In the genomic region with DNA sequence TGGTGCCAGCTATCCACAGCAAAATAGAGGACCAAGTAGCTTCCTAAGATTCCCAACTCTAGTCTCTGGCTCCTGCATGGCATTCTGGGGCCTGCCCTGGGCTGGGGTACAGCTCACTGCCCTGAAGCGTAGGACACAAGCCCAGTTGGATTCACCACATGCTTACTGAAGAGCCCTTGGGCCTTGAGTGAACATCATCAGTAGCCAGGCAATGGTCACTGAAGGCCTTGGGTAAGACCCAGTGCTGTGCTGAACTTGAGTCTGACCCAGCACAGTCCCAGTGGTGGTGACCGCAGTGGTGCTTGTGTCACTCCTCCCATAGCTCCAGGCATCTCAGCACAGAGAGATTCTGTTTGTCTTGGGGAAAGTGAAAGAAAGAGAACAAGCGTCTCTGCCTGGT, we compare ENCODE assay signal across 33 cellular contexts. TPM values are rescaled to one million over a fixed set of nuclear protein-coding genes. Genes with fewer than 3 reads are reported as not detected.
"Had no signal": no experiment of that assay in that cellular context is flagged by ENCODE, and none has a peak within 500 bp of the region (broad histone marks: within the 10 kb centered on the region; RNA-seq: fewer than 3 reads in every experiment).

No MANE protein-coding gene starts in this region.

- ATAC-seq: activated CD4-positive, alpha-beta T cell treated with anti-CD3 and anti-CD28 coated beads for 36 hours; activated CD8-positive, alpha-beta T cell treated with anti-CD3 and anti-CD28 coated beads for 36 hours; activated T-cell treated with anti-CD3 and anti-CD28 coated beads, Interleukin-2, amount 50 U/mL, for 4 hours; activated T-helper 17 cell treated with anti-CD3 and anti-CD28 coated beads, Interleukin-2, amount 50 U/mL, for 72 hours; esophagus mucosa; foreskin keratinocyte; gastrocnemius medialis; heart left ventricle had no signal

- H3K9me3 Mint-ChIP-seq: activated T-cell treated with anti-CD3 and anti-CD28 coated beads, Interleukin-2, amount 50 U/mL, for 4 hours; activated T-helper 17 cell treated with anti-CD3 and anti-CD28 coated beads, Interleukin-2, amount 50 U/mL, for 72 hours; central memory CD8-positive, alpha-beta T cell; dendritic cell treated with granulocyte-macrophage colony-stimulating factor and Interleukin-4, amounts not matched to agents 40 ng/mL and 50 ng/mL, for 4 days had no signal

- DNase-seq: activated CD4-positive, alpha-beta T cell treated with anti-CD3 and anti-CD28 coated beads for 36 hours; activated CD4-positive, alpha-beta T cell treated with anti-CD3 and anti-CD28 coated beads, Interleukin-2, amount 50 U/mL, for 1 hour; activated CD4-positive, alpha-beta T cell treated with anti-CD3 and anti-CD28 coated beads, Interleukin-2, amount 50 U/mL, for 48 hours; activated CD4-positive, CD25-positive, alpha-beta regulatory T cell; activated CD4-positive, CD25-positive, alpha-beta regulatory T cell treated with anti-CD3 and anti-CD28 coated beads, Interleukin-2, amount 50 U/mL, for 72 hours; activated CD8-positive, alpha-beta memory T cell treated with anti-CD3 and anti-CD28 coated beads for 24 hours; activated CD8-positive, alpha-beta T cell treated with anti-CD3 and anti-CD28 coated beads for 36 hours; activated effector memory CD4-positive, alpha-beta T cell treated with Interleukin-2 at 50 U/mL for 16 hours; activated gamma-delta T cell treated with Interleukin-2 at 50 U/mL for 16 hours; activated naive CD4-positive, alpha-beta T cell treated with anti-CD3 and anti-CD28 coated beads, Interleukin-2, amount 50 U/mL, for 16 hours; activated naive CD4-positive, alpha-beta T cell treated with Interleukin-2 at 50 U/mL for 16 hours; activated T-cell treated with anti-CD3 and anti-CD28 coated beads, Interleukin-2, amount 50 U/mL, for 4 hours; amniotic stem cell; anterior cingulate cortex; brain microvascular endothelial cell; dorsolateral prefrontal cortex; effector memory CD4-positive, alpha-beta T cell; endodermal cell; foreskin keratinocyte; gastrocnemius medialis; glutamatergic neuron; heart left ventricle; T-helper 2 cell had no signal

- H3K27ac Mint-ChIP-seq: activated CD4-positive, alpha-beta T cell treated with anti-CD3 and anti-CD28 coated beads for 36 hours; activated CD8-positive, alpha-beta T cell treated with anti-CD3 and anti-CD28 coated beads for 36 hours; activated naive CD8-positive, alpha-beta T cell; activated T-helper 17 cell treated with anti-CD3 and anti-CD28 coated beads, Interleukin-2, amount 50 U/mL, for 72 hours; dendritic cell treated with granulocyte-macrophage colony-stimulating factor and Interleukin-4, amounts not matched to agents 40 ng/mL and 50 ng/mL, for 4 days; endodermal cell had no signal

- H3K4me3 Mint-ChIP-seq: activated CD4-positive, alpha-beta T cell treated with anti-CD3 and anti-CD28 coated beads for 36 hours; activated CD8-positive, alpha-beta T cell treated with anti-CD3 and anti-CD28 coated beads for 36 hours; activated naive CD8-positive, alpha-beta T cell; activated T-cell treated with anti-CD3 and anti-CD28 coated beads, Interleukin-2, amount 50 U/mL, for 4 hours; activated T-helper 17 cell treated with anti-CD3 and anti-CD28 coated beads, Interleukin-2, amount 50 U/mL, for 72 hours; central memory CD8-positive, alpha-beta T cell; dendritic cell treated with granulocyte-macrophage colony-stimulating factor and Interleukin-4, amounts not matched to agents 40 ng/mL and 50 ng/mL, for 4 days; endodermal cell had no signal

- H3K4me1 Mint-ChIP-seq: activated CD4-positive, alpha-beta T cell treated with anti-CD3 and anti-CD28 coated beads for 36 hours; activated T-helper 17 cell treated with anti-CD3 and anti-CD28 coated beads, Interleukin-2, amount 50 U/mL, for 72 hours; central memory CD8-positive, alpha-beta T cell; endodermal cell had no signal

- H3K36me3 Mint-ChIP-seq: activated naive CD8-positive, alpha-beta T cell had no signal

RNA-seq across cellular contexts. Expression of gene LCE3A, which starts 7.7 kb away (rescaled TPM):
- total RNA-seq: activated CD4-positive, alpha-beta T cell treated with anti-CD3 and anti-CD28 coated beads for 36 hours; activated CD8-positive, alpha-beta T cell treated with anti-CD3 and anti-CD28 coated beads for 36 hours; activated T-cell treated with anti-CD3 and anti-CD28 coated beads, Interleukin-2, amount 50 U/mL, for 4 hours; activated T-helper 17 cell treated with anti-CD3 and anti-CD28 coated beads, Interleukin-2, amount 50 U/mL, for 72 hours; astrocyte; bronchial epithelial cell; cardiac septum; cerebellum; dorsolateral prefrontal cortex; endodermal cell; epithelial cell of proximal tubule; esophagus mucosa; foreskin keratinocyte; gastrocnemius medialis; heart left ventricle had no signal

RNA-seq across cellular contexts. Expression of gene LCE3B, which starts 17.0 kb away (rescaled TPM):
- total RNA-seq: activated CD4-positive, alpha-beta T cell treated with anti-CD3 and anti-CD28 coated beads for 36 hours; activated CD8-positive, alpha-beta T cell treated with anti-CD3 and anti-CD28 coated beads for 36 hours; activated T-cell treated with anti-CD3 and anti-CD28 coated beads, Interleukin-2, amount 50 U/mL, for 4 hours; activated T-helper 17 cell treated with anti-CD3 and anti-CD28 coated beads, Interleukin-2, amount 50 U/mL, for 72 hours; astrocyte; bronchial epithelial cell; cardiac septum; cerebellum; dorsolateral prefrontal cortex; endodermal cell; epithelial cell of proximal tubule; esophagus mucosa; foreskin keratinocyte; gastrocnemius medialis; heart left ventricle had no signal

RNA-seq across cellular contexts. Expression of gene LCE3C, which starts 30.6 kb away (rescaled TPM):
- total RNA-seq: activated CD4-positive, alpha-beta T cell treated with anti-CD3 and anti-CD28 coated beads for 36 hours; activated CD8-positive, alpha-beta T cell treated with anti-CD3 and anti-CD28 coated beads for 36 hours; activated T-cell treated with anti-CD3 and anti-CD28 coated beads, Interleukin-2, amount 50 U/mL, for 4 hours; activated T-helper 17 cell treated with anti-CD3 and anti-CD28 coated beads, Interleukin-2, amount 50 U/mL, for 72 hours; astrocyte; bronchial epithelial cell; cardiac septum; cerebellum; dorsolateral prefrontal cortex; endodermal cell; epithelial cell of proximal tubule; esophagus mucosa; foreskin keratinocyte; gastrocnemius medialis; heart left ventricle had no signal

RNA-seq across cellular contexts. Expression of gene LCE2D, which starts 32.6 kb away (rescaled TPM):
- total RNA-seq: activated CD4-positive, alpha-beta T cell treated with anti-CD3 and anti-CD28 coated beads for 36 hours; activated CD8-positive, alpha-beta T cell treated with anti-CD3 and anti-CD28 coated beads for 36 hours; activated T-cell treated with anti-CD3 and anti-CD28 coated beads, Interleukin-2, amount 50 U/mL, for 4 hours; activated T-helper 17 cell treated with anti-CD3 and anti-CD28 coated beads, Interleukin-2, amount 50 U/mL, for 72 hours; astrocyte; bronchial epithelial cell; cardiac septum; cerebellum; dorsolateral prefrontal cortex; endodermal cell; epithelial cell of proximal tubule; esophagus mucosa; gastrocnemius medialis; heart left ventricle had no signal

RNA-seq across cellular contexts. Expression of gene LCE2C, which starts 44.5 kb away (rescaled TPM):
- total RNA-seq: activated CD4-positive, alpha-beta T cell treated with anti-CD3 and anti-CD28 coated beads for 36 hours; activated CD8-positive, alpha-beta T cell treated with anti-CD3 and anti-CD28 coated beads for 36 hours; activated T-cell treated with anti-CD3 and anti-CD28 coated beads, Interleukin-2, amount 50 U/mL, for 4 hours; activated T-helper 17 cell treated with anti-CD3 and anti-CD28 coated beads, Interleukin-2, amount 50 U/mL, for 72 hours; astrocyte; bronchial epithelial cell; cardiac septum; cerebellum; dorsolateral prefrontal cortex; endodermal cell; epithelial cell of proximal tubule; esophagus mucosa; foreskin keratinocyte; gastrocnemius medialis; heart left ventricle had no signal
